ENCODE assay signal across 20 cellular contexts in genomic region chr21:45998276-45998701, GRCh38. TPM values are rescaled to one million over a fixed set of nuclear protein-coding genes. Genes with fewer than 3 reads are reported as not detected.
A peak's percentile ranks its signal among the peaks of the same experiment; 100 is the strongest.
DNase-seq lines count a peak whose midpoint lies in the region; ATAC-seq and TF ChIP-seq lines count a peak whose summit lies in the region.
"Had no signal": no experiment of that assay in that cellular context is flagged by ENCODE, and none has a peak within 500 bp of the region (broad histone marks: within the 10 kb centered on the region; RNA-seq: fewer than 3 reads in every experiment).

No MANE protein-coding gene starts in this region.

- H3K27ac Mint-ChIP-seq in activated naive CD4-positive, alpha-beta T cell treated with anti-CD3 and anti-CD28 coated beads, Interleukin-2, amount 10 ng/mL, durations not matched to agents 7 days and 5 days: no peak overlapping the region
- H3K27ac Mint-ChIP-seq in chondrocyte (ENCODE audit: unreplicated experiment): no peak overlapping the region
- H3K27ac Mint-ChIP-seq: dendritic cell treated with granulocyte-macrophage colony-stimulating factor and Interleukin-4, amounts not matched to agents 40 ng/mL and 50 ng/mL, for 4 days; T-helper 17 cell had no signal

- DNase-seq in activated naive CD4-positive, alpha-beta T cell treated with anti-CD3 and anti-CD28 coated beads, Interleukin-2, amount 10 ng/mL, durations not matched to agents 7 days and 5 days: peak; percentile 7
- no peak for DNase-seq in activated naive CD4-positive, alpha-beta T cell (lab: John Stamatoyannopoulos, UW)
- DNase-seq in chondrocyte (ENCODE audit: low spot score) (peak; percentile 66), mesenteric fat pad (ENCODE audit: low spot score) (peak; percentile 85), NCI-H1694 treated with DMSO at 0.1 percent for 48 hours (lab: John Stamatoyannopoulos, UW) (no peak)
- DNase-seq: C1 segment of cervical spinal cord; Kasumi-1; midbrain; NCI-H1048; NCI-H2029; NCI-H446; stimulated activated CD4-positive, alpha-beta T cell treated with anti-CD3 and anti-CD28 coated beads, Interleukin-12 subunit alpha, Interleukin-12 subunit beta, amount 100 ng/mL, for 4 hours had no signal

- H3K4me3 ChIP-seq in stomach smooth muscle (ENCODE audit: low read length in 2 of 2): no peak overlapping the region

- H3K27me3 ChIP-seq in stomach smooth muscle (ENCODE audit: control insufficient read depth in 1 of 2, insufficient read depth in 2 of 2, low read length in 2 of 2): no peaks in the 10 kb centered on the region

- H3K9me3 ChIP-seq in stomach smooth muscle (ENCODE audit: control insufficient read depth in 2 of 2, low read length in 2 of 2): no peaks in the 10 kb centered on the region

- CTCF ChIA-PET in activated naive CD4-positive, alpha-beta T cell treated with anti-CD3 and anti-CD28 coated beads, Interleukin-2, amount 10 ng/mL, durations not matched to agents 7 days and 5 days (lab: Charles Lee): no interaction called here

- peak overlapping the region; percentile 64 for H3K27ac ChIP-seq in stomach smooth muscle (ENCODE audit: low read length)

- H3K4me1 ChIP-seq in stomach smooth muscle (ENCODE audit: control insufficient read depth, insufficient read depth, low read length): peaks cover 29% of the 10 kb centered on the region

- no peaks in the 10 kb centered on the region for H3K9me3 Mint-ChIP-seq in activated naive CD4-positive, alpha-beta T cell treated with anti-CD3 and anti-CD28 coated beads, Interleukin-2, amount 10 ng/mL, durations not matched to agents 7 days and 5 days
- H3K9me3 Mint-ChIP-seq in chondrocyte (ENCODE audit: low read depth): no peaks in the 10 kb centered on the region
- H3K9me3 Mint-ChIP-seq: neural crest cell had no signal

- no peaks in the 10 kb centered on the region for H3K27me3 Mint-ChIP-seq in activated naive CD4-positive, alpha-beta T cell treated with anti-CD3 and anti-CD28 coated beads, Interleukin-2, amount 10 ng/mL, durations not matched to agents 7 days and 5 days
- no peaks in the 10 kb centered on the region for H3K27me3 Mint-ChIP-seq in chondrocyte (ENCODE audit: low read depth)
- H3K27me3 Mint-ChIP-seq: dendritic cell treated with granulocyte-macrophage colony-stimulating factor and Interleukin-4, amounts not matched to agents 40 ng/mL and 50 ng/mL, for 4 days; T-helper 17 cell had no signal

- no peak overlapping the region for H3K9ac ChIP-seq in stomach smooth muscle (ENCODE audit: low read length in 2 of 2)

- H3K4me1 Mint-ChIP-seq in activated naive CD4-positive, alpha-beta T cell treated with anti-CD3 and anti-CD28 coated beads, Interleukin-2, amount 10 ng/mL, durations not matched to agents 7 days and 5 days: no peaks in the 10 kb centered on the region
- H3K4me1 Mint-ChIP-seq in chondrocyte (ENCODE audit: low read depth): peaks cover 4% of the 10 kb centered on the region
- H3K4me1 Mint-ChIP-seq: neural crest cell, T-helper 17 cell had no signal

- no peak for ATAC-seq in GM18867 (IDR thresholded peaks at IDR 0.05; ENCODE audit: unreplicated experiment)
- ATAC-seq in HG03432 (IDR thresholded peaks at IDR 0.05; ENCODE audit: unreplicated experiment): no peak
- ATAC-seq: left colon, Panc1, T-helper 17 cell had no signal

- no peak for TF ChIP-seq CTCF in chondrocyte (IDR thresholded peaks at IDR 0.05)

- H3K36me3 ChIP-seq in stomach smooth muscle (ENCODE audit: control insufficient read depth in 2 of 2, insufficient read depth in 2 of 2, low read length in 2 of 2): peaks cover 53 to 60% of the 10 kb centered on the region in 2 donors

- no peak overlapping the region for H3K4me3 Mint-ChIP-seq in activated naive CD4-positive, alpha-beta T cell treated with anti-CD3 and anti-CD28 coated beads, Interleukin-2, amount 10 ng/mL, durations not matched to agents 7 days and 5 days
- no peak overlapping the region for H3K4me3 Mint-ChIP-seq in chondrocyte (ENCODE audit: unreplicated experiment)
- H3K4me3 Mint-ChIP-seq: dendritic cell treated with granulocyte-macrophage colony-stimulating factor and Interleukin-4, amounts not matched to agents 40 ng/mL and 50 ng/mL, for 4 days; neural crest cell; T-helper 17 cell had no signal

- H3K36me3 Mint-ChIP-seq in activated naive CD4-positive, alpha-beta T cell treated with anti-CD3 and anti-CD28 coated beads, Interleukin-2, amount 10 ng/mL, durations not matched to agents 7 days and 5 days: no peaks in the 10 kb centered on the region
- H3K36me3 Mint-ChIP-seq in chondrocyte (ENCODE audit: low read depth): peaks cover 14% of the 10 kb centered on the region

RNA-seq across cellular contexts. Expression of gene COL6A1, which starts 16.7 kb away (rescaled TPM):
- total RNA-seq in chondrocyte (994 to 1,063 TPM (median 1,052 TPM) in 3 replicates), mesenteric fat pad (521 TPM)

Comparison
In these comparisons a context has a peak if more than half of its experiments do, and no peak if none do; other contexts are left out.
1. DNase-seq: peak in activated naive CD4-positive, alpha-beta T cell treated with anti-CD3 and anti-CD28 coated beads, Interleukin-2, amount 10 ng/mL, durations not matched to agents 7 days and 5 days (single experiment), chondrocyte (single experiment) and mesenteric fat pad (single experiment); none in activated naive CD4-positive, alpha-beta T cell (0 of 4) and NCI-H1694 treated with DMSO at 0.1 percent for 48 hours (single experiment).